21 cellular contexts compared by ENCODE assay signal in genomic region chr20:1853472-1853871, GRCh38.
"Had no signal": no experiment of that assay in that cellular context is flagged by ENCODE, and none has a peak within 500 bp of the region (broad histone marks: within the 10 kb centered on the region; RNA-seq: fewer than 3 reads in every experiment).

No MANE protein-coding gene starts in this region.

- DNase-seq: IMR-90, Karpas-422, KG1, MG63, NCI-H1092, NCI-H1105 treated with DMSO at 0.1 percent for 48 hours, NCI-H187, NCI-H2029, NCI-H2081 treated with DMSO at 0.1 percent for 48 hours, NCI-H2171, NCI-H226, NCI-H446, NCI-H510A, NCI-H524 treated with DMSO at 0.1 percent for 48 hours, NCI-H774, Right ventricle myocardium superior, RPMI8226, SIG-M5 had no signal

- H3K4me3 ChIP-seq: MG63, SJSA1, SK-N-MC had no signal

- H3K4me1 ChIP-seq: SJSA1 had no signal

- H3K9me3 ChIP-seq: MG63, SJSA1 had no signal

- H3K36me3 ChIP-seq: MG63, SJSA1 had no signal

- FAIRE-seq: RCC 7860 had no signal

- H3K27ac ChIP-seq: SJSA1, SK-N-MC had no signal

- H3K27me3 ChIP-seq: MG63 had no signal
